8 cellular contexts compared by ENCODE assay signal in genomic region chr17:2030779-2031163, GRCh38.
DNase-seq lines count a peak whose midpoint lies in the region; ATAC-seq and TF ChIP-seq lines count a peak whose summit lies in the region.

No MANE protein-coding gene starts in this region.

- peak; percentile 64 for DNase-seq in activated naive CD4-positive, alpha-beta T cell treated with Interleukin-2 at 50 U/mL for 16 hours
- no peak for DNase-seq in activated naive CD4-positive, alpha-beta T cell (lab: John Stamatoyannopoulos, UW)
- DNase-seq in T-helper 2 cell treated with Interferon-gamma antibody and Interleukin-4, amounts not matched to agents 5 μg/mL and 100 μg/mL, for 36 hours (ENCODE audit: low spot score) = peak; percentile 54
- peak; percentile 91 for DNase-seq in fibroblast of mammary gland (ENCODE audit: low read depth)
- no peak for DNase-seq in retina
- DNase-seq in DMS 273 (lab: John Stamatoyannopoulos, UW; ENCODE audit: unreplicated experiment) = no peak

- no peaks in the 10 kb centered on the region for H3K9me3 Mint-ChIP-seq in T-helper 2 cell treated with Interferon-gamma antibody and Interleukin-4, amounts not matched to agents 5 μg/mL and 100 μg/mL, for 36 hours

- peak overlapping the region; percentile 81 for H3K27ac Mint-ChIP-seq in T-helper 2 cell treated with Interferon-gamma antibody and Interleukin-4, amounts not matched to agents 5 μg/mL and 100 μg/mL, for 36 hours

- H3K27me3 Mint-ChIP-seq in T-helper 2 cell treated with Interferon-gamma antibody and Interleukin-4, amounts not matched to agents 5 μg/mL and 100 μg/mL, for 36 hours (ENCODE audit: low read depth) = peaks cover 30% of the 10 kb centered on the region

- peaks cover 4% of the 10 kb centered on the region for H3K36me3 Mint-ChIP-seq in T-helper 2 cell treated with Interferon-gamma antibody and Interleukin-4, amounts not matched to agents 5 μg/mL and 100 μg/mL, for 36 hours (ENCODE audit: low read depth)

- peaks cover 4% of the 10 kb centered on the region for H3K27me3 ChIP-seq in rectal smooth muscle tissue (ENCODE audit: control insufficient read depth, insufficient read depth, low read length)

- peaks cover 14% of the 10 kb centered on the region for H3K4me1 Mint-ChIP-seq in T-helper 2 cell treated with Interferon-gamma antibody and Interleukin-4, amounts not matched to agents 5 μg/mL and 100 μg/mL, for 36 hours (ENCODE audit: low read depth)

- H3K4me3 ChIP-seq in fibroblast of mammary gland (ENCODE audit: control insufficient read depth, low read depth, low read length) (peak overlapping the region; percentile 99), rectal smooth muscle tissue (ENCODE audit: low read length) (peak overlapping the region; percentile 99)

- no peak for ATAC-seq in GM19328 (IDR thresholded peaks at IDR 0.05; ENCODE audit: unreplicated experiment)

- H3K36me3 ChIP-seq in rectal smooth muscle tissue (ENCODE audit: control insufficient read depth, insufficient read depth, low read length) = peaks cover under 1% of the 10 kb centered on the region

- peak overlapping the region; percentile 97 for H3K4me3 Mint-ChIP-seq in T-helper 2 cell treated with Interferon-gamma antibody and Interleukin-4, amounts not matched to agents 5 μg/mL and 100 μg/mL, for 36 hours

- no peak overlapping the region for H3K9ac ChIP-seq in rectal smooth muscle tissue (ENCODE audit: low read length)

- H3K4me1 ChIP-seq in rectal smooth muscle tissue (ENCODE audit: control insufficient read depth, insufficient read depth, low read length) = peaks cover 7% of the 10 kb centered on the region

- peak; percentile 66 for TF ChIP-seq CTCF in fibroblast of mammary gland (conservative IDR thresholded peaks at IDR 0.05; ENCODE audit: control insufficient read depth, insufficient read depth, low read depth, low read length)

- H3K27ac ChIP-seq in rectal smooth muscle tissue (ENCODE audit: low read depth, low read length) = no peak overlapping the region

Comparison
In these comparisons a context has a peak if more than half of its experiments do, and no peak if none do; other contexts are left out.
1. DNase-seq: peak in activated naive CD4-positive, alpha-beta T cell treated with Interleukin-2 at 50 U/mL for 16 hours (single experiment), T-helper 2 cell treated with Interferon-gamma antibody and Interleukin-4, amounts not matched to agents 5 μg/mL and 100 μg/mL, for 36 hours (single experiment) and fibroblast of mammary gland (single experiment); none in activated naive CD4-positive, alpha-beta T cell (0 of 4), retina (single experiment) and DMS 273 (single experiment).